ENCODE assay signal across 8 cellular contexts in the genomic region with DNA sequence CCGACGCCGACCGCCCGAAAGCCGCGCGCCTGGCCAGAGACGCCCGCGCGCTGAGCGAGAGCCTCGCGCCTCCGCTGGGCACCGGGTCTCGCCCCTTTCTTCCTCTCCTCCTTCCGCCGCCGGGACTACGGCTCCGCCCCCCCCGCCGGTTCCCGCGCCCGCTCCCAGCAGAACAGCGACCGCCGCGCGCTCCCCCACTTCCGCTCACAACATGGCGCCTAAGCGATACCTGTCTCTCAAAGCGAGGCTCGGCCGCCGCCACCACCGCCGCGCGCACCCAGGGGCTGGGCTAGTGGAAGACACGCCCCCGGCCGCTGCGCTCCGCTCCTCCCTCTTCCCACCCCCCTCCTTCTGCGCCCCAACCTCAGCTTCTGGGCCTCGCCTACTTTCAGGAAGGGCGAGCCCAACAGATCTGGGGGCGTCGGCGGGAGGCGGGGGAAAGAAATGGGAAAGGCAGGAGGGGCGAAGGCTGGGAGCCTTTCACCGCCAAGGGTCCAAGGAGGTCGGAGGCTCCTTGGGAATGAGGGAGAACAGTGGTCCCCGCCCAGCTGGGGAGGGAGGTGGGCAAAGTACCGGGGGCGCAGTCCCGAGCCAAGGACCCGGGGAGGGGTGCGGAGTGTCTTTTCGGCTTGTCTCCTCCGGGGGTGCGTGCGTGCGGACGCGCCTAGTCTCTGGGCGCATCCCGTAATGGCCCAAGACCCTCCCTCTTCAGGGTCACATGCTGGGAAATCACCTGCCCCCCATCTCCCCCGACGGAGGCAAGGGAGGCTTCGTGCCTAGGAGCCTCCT. TPM values are rescaled to one million over a fixed set of nuclear protein-coding genes. Genes with fewer than 3 reads are reported as not detected.
DNase-seq lines count a peak whose midpoint lies in the region; FAIRE-seq and TF ChIP-seq lines count a peak whose summit lies in the region.

A gene (minus strand): TSS at position 100 of the 789 bp plus-strand sequence. CDS start 277 bp downstream, outside the sequence.

- TF ChIP-seq EP300 in stomach (IDR thresholded peaks at IDR 0.05) = no peak

- intact Hi-C loops in stomach (cut with DNase I; ENCODE audit: low total_unique reads) = no loop called here

- no peaks in the 10 kb centered on the region for H3K36me3 Mint-ChIP-seq in neural crest cell (ENCODE audit: low read depth)

- peak within 1 kb of the TSS; percentile 88 for H3K27ac Mint-ChIP-seq in neural crest cell (ENCODE audit: unreplicated experiment)

- DNase-seq in ELR (ENCODE audit: low read depth) = peak; percentile 82
- no peak for DNase-seq in H54 (ENCODE audit: insufficient read length, low spot score)
- DNase-seq in MG63 = peak; percentile 86
- peak; percentile 64 for DNase-seq in SHP77 treated with DMSO at 0.1 percent for 48 hours (lab: John Stamatoyannopoulos, UW)
- DNase-seq in activated gamma-delta T cell (lab: John Stamatoyannopoulos, UW) = peak; percentile 94
- DNase-seq in fibroblast of villous mesenchyme (ENCODE audit: low read depth) = peak; percentile 90
- peak; percentile 65 for DNase-seq in neural crest cell (ENCODE audit: low read depth, low spot score)
- DNase-seq in stomach = peak; percentile 92

- H3K4me1 ChIP-seq in stomach = peaks cover under 1 to 28% (median 4%) of the 10 kb centered on the region in 4 donors

- peaks cover 23% of the 10 kb centered on the region for H3K27me3 Mint-ChIP-seq in neural crest cell (ENCODE audit: low read depth)

- H3K4me3 ChIP-seq in MG63 (peak within 1 kb of the TSS; percentile 69), fibroblast of villous mesenchyme (ENCODE audit: low read depth, low read length) (peak within 1 kb of the TSS; percentile 80), stomach (peak within 1 kb of the TSS; percentile 54 to 72 (median 66))

- peaks cover 21% of the 10 kb centered on the region for H3K4me1 Mint-ChIP-seq in neural crest cell

- no peak for FAIRE-seq in H54 (lab: Jason Lieb, UNC)

- no peaks in the 10 kb centered on the region for H3K9me3 Mint-ChIP-seq in neural crest cell

- TF ChIP-seq CTCF in fibroblast of villous mesenchyme (IDR thresholded peaks at IDR 0.05; ENCODE audit: insufficient read depth, low read depth, low read length) = no peak
- no peak for TF ChIP-seq CTCF in neural crest cell (conservative IDR thresholded peaks at IDR 0.05)
- no peak for TF ChIP-seq CTCF in stomach (IDR thresholded peaks at IDR 0.05)

- 0 to 31% (median 3%) methylated on average over 4 to 55 of the region's 77 CpGs for WGBS in stomach, 5 donors

- peak; percentile 43; the same call in 1 of the 2 replicates for TF ChIP-seq POLR2A in H54 (IDR thresholded peaks at IDR 0.05; ENCODE audit: low read depth, low read length)
- no peak for TF ChIP-seq POLR2A in stomach (IDR thresholded peaks at IDR 0.05)

- peak within 1 kb of the TSS; percentile 80 to 91 (median 87) for H3K27ac ChIP-seq in stomach

- no peaks in the 10 kb centered on the region for H3K9me3 ChIP-seq in MG63
- peaks cover 0 to 6% (median 0%) of the 10 kb centered on the region in 4 donors for H3K9me3 ChIP-seq in stomach

- peak within 1 kb of the TSS; percentile 98 for H3K4me3 Mint-ChIP-seq in neural crest cell

- no peaks in the 10 kb centered on the region for H3K27me3 ChIP-seq in MG63
- H3K27me3 ChIP-seq in stomach = peaks cover 0 to 18% (median 0%) of the 10 kb centered on the region in 3 donors

- H3K36me3 ChIP-seq in MG63 (no peaks in the 10 kb centered on the region), stomach (no peaks in the 10 kb centered on the region)

RNA-seq across cellular contexts. Expression of the gene that starts here (rescaled TPM):
- total RNA-seq in MG63 (2014; rRNA removed; shearing (Covaris generic); ENCODE audit: low replicate concordance) = 25.5 and 26.6 TPM in 2 replicates
- total RNA-seq in fibroblast of villous mesenchyme (43.2 and 53.5 TPM in 2 replicates), neural crest cell (26.0 and 28.7 TPM in 2 replicates), stomach (10 to 100 TPM; 33.2 to 88.1 (median 65.6) TPM)
- polyA plus RNA-seq in stomach = 10 to 100 TPM in 1 of 3 donors, 1 to 10 TPM in 2; 5.2 to 13.0 (median 7.2) TPM
